In the genomic region with DNA sequence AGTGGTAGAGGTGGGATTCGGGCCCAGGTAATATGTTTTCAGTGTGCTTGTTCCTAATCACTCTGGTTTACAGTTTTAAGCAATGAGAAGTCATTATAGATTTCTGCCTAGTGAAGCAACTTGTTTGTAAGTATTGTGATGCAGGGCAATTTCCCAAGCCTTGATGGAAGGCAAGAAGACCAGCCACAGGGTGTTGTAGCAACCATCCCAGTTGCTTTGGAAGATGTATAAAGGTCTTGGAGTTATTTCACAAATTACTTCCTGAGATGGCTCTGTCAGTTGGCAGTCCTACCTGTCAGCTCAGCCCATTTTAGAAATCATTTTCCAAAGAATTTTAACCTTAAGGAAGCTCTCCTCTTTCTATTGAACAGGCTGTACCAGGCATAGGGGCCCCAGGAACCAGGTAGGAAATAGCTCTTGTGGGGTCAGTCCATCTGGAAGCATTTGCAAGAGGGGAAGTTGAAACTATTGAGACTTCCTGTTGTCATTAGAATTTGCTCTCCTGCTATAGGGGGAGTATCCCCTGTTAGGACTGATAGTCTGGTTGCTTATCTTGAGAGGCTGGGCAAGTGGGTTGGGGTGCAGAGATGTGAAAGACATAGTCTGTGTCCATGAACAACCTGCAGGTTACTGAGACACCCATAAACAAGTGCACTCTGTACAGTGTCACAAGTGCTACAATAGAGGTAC, we compare ENCODE assay signal across 11 cellular contexts. TPM values are rescaled to one million over a fixed set of nuclear protein-coding genes. Genes with fewer than 3 reads are reported as not detected.
A peak's percentile ranks its signal among the peaks of the same experiment; 100 is the strongest.
DNase-seq lines count a peak whose midpoint lies in the region; ATAC-seq and TF ChIP-seq lines count a peak whose summit lies in the region.
"Had no signal": no experiment of that assay in that cellular context is flagged by ENCODE, and none has a peak within 500 bp of the region (broad histone marks: within the 10 kb centered on the region; RNA-seq: fewer than 3 reads in every experiment).

No MANE protein-coding gene starts in this region.

- no peaks in the 10 kb centered on the region for H3K27me3 ChIP-seq in CD8-positive, alpha-beta T cell (ENCODE audit: insufficient read depth, low read length)
- H3K27me3 ChIP-seq: tibial nerve had no signal

- no peak for DNase-seq in CD8-positive, alpha-beta T cell
- DNase-seq in NOMO-1 treated with DMSO at 0.1 percent for 48 hours (lab: John Stamatoyannopoulos, UW; ENCODE audit: unreplicated experiment) (peak; percentile 68), fibroblast of pulmonary artery (ENCODE audit: low read depth) (peak; percentile 49), NCI-H526 treated with DMSO at 0.1 percent for 48 hours (lab: John Stamatoyannopoulos, UW) (no peak), left cardiac atrium (no peak), GM03348 (ENCODE audit: low spot score) (no peak)
- DNase-seq: stimulated activated CD4-positive, alpha-beta T cell treated with anti-CD3 and anti-CD28 coated beads, Interleukin-1b, Interleukin-23, amount 100 ng/mL, for 48 hours had no signal

- no peak for ATAC-seq in CD8-positive, alpha-beta T cell
- ATAC-seq in GM21423 (IDR thresholded peaks at IDR 0.05; ENCODE audit: unreplicated experiment): peak; percentile 40
- no peak for ATAC-seq in HG02571 (IDR thresholded peaks at IDR 0.05; ENCODE audit: unreplicated experiment)
- no peak for ATAC-seq in left cardiac atrium

- no peak for TF ChIP-seq CTCF in CD8-positive, alpha-beta T cell (IDR thresholded peaks at IDR 0.05)
- TF ChIP-seq CTCF in fibroblast of pulmonary artery (IDR thresholded peaks at IDR 0.05; ENCODE audit: low read length, missing control alignments): no peak

- H3K9me3 Mint-ChIP-seq in CD8-positive, alpha-beta T cell: no peaks in the 10 kb centered on the region

- no peak overlapping the region for H3K27ac ChIP-seq in CD8-positive, alpha-beta T cell (ENCODE audit: low read depth, low read length)

- no peaks in the 10 kb centered on the region for H3K27me3 Mint-ChIP-seq in CD8-positive, alpha-beta T cell (ENCODE audit: low read depth)
- H3K27me3 Mint-ChIP-seq: brain had no signal

- CTCF ChIA-PET in CD8-positive, alpha-beta T cell (lab: Charles Lee): interaction anchor here (1.0 to 4.1 kb wide), 3 partner anchors 20 to 54 kb away, joined by 3 to 25 read pairs (median 8); a partner anchor contains a TSS

- H3K4me1 Mint-ChIP-seq in CD8-positive, alpha-beta T cell (ENCODE audit: low read depth): peaks cover 78% of the 10 kb centered on the region

- intact Hi-C loops in CD8-positive, alpha-beta T cell (cut with DNase I, micrococcal nuclease): loop anchor here in 1 of 2 experiments (5.0 kb wide), 1 partner anchor 46 kb away; a partner anchor contains a TSS
- intact Hi-C loops in left cardiac atrium (cut with DNase I): no loop called here

- H3K4me3 Mint-ChIP-seq in CD8-positive, alpha-beta T cell: no peak overlapping the region
- H3K4me3 Mint-ChIP-seq: brain had no signal

- peak overlapping the region; percentile 89 for H3K27ac Mint-ChIP-seq in CD8-positive, alpha-beta T cell

- H3K4me1 ChIP-seq in CD8-positive, alpha-beta T cell (ENCODE audit: insufficient read depth, low read length): peaks cover 77% of the 10 kb centered on the region

- H3K36me3 ChIP-seq in CD8-positive, alpha-beta T cell (ENCODE audit: insufficient read depth, low read length): no peaks in the 10 kb centered on the region
- H3K36me3 ChIP-seq: tibial nerve had no signal

- no peak overlapping the region for H3K4me3 ChIP-seq in CD8-positive, alpha-beta T cell (ENCODE audit: low read depth, low read length)
- H3K4me3 ChIP-seq in fibroblast of pulmonary artery (replicated peaks; ENCODE audit: low read depth, low read length): no peak overlapping the region
- H3K4me3 ChIP-seq: tibial nerve had no signal

- no peaks in the 10 kb centered on the region for H3K36me3 Mint-ChIP-seq in CD8-positive, alpha-beta T cell
- H3K36me3 Mint-ChIP-seq: brain had no signal

- no peaks in the 10 kb centered on the region for H3K9me3 ChIP-seq in CD8-positive, alpha-beta T cell (ENCODE audit: low read length)
- H3K9me3 ChIP-seq: tibial nerve had no signal

- POLR2A ChIA-PET in CD8-positive, alpha-beta T cell (lab: Charles Lee): interaction anchor here (0.9 to 2.4 kb wide), 3 partner anchors 13 to 62 kb away, joined by 3 to 8 read pairs (median 4); a partner anchor contains a TSS

RNA-seq across cellular contexts. Expression of a gene that starts 47.9 kb away (rescaled TPM):
- total RNA-seq in CD8-positive, alpha-beta T cell: 10 to 100 TPM; 72.5 to 84.3 TPM
- total RNA-seq in left cardiac atrium: 10 to 100 TPM; 21.4 to 25.8 TPM

Comparison
In these comparisons a context has a peak if more than half of its experiments do, and no peak if none do; other contexts are left out.
1. DNase-seq: peak in NOMO-1 treated with DMSO at 0.1 percent for 48 hours (single experiment) and fibroblast of pulmonary artery (single experiment); none in CD8-positive, alpha-beta T cell (0 of 7), NCI-H526 treated with DMSO at 0.1 percent for 48 hours (single experiment), left cardiac atrium (single experiment) and GM03348 (single experiment).